Comparison of ENCODE assay signal across 1 cellular context in the genomic region with DNA sequence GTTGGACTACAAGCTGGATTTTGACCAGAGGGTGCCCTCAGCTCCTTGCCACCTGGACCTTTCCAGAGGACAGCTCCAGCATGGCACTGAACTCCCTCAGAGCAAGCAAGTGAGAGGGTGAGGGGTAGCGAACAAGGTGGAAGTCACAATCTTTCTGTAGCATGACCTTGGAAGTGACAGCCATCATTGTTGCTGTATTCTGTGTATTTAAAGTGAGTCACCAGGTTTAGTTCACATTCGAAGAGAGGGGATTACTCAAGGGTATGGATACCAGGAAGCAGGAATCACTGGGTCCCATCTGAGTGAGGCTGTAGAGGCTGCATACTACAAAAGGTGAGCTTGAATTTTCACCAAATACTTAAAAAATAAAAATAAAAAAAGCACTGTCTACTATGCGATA.
TF ChIP-seq lines count a peak whose summit lies in the region.

No MANE protein-coding gene starts in this region.

TF ChIP-seq in HepG2, 621 proteins besides CTCF, POLR2A, EP300 and RAD21 (continued from another document):
- 0 out of 2 replicates have a peak, but pooled peaks have one; percentile 23 for TF ChIP-seq AHDC1 (CRISPR knock-in tag; IDR thresholded peaks at IDR 0.05; ENCODE audit: borderline replicate concordance)
- TF ChIP-seq JUND (CRISPR knock-in tag; IDR thresholded peaks at IDR 0.05) = 0 out of 2 replicates have a peak, but pooled peaks have one; percentile 26
- TF ChIP-seq FOXA1 (IDR thresholded peaks at IDR 0.05) = no peak
- peak; percentile 44 for TF ChIP-seq FOXA1 (CRISPR knock-in tag; IDR thresholded peaks at IDR 0.05)
- TF ChIP-seq NCOA2 (CRISPR knock-in tag; IDR thresholded peaks at IDR 0.05) = no peak
- peak; percentile 52; the same call in 1 of the 2 replicates for TF ChIP-seq ZNF644 (CRISPR knock-in tag; IDR thresholded peaks at IDR 0.05; ENCODE audit: low read depth)
